Comparison of ENCODE assay signal across 8 cellular contexts in the genomic region with DNA sequence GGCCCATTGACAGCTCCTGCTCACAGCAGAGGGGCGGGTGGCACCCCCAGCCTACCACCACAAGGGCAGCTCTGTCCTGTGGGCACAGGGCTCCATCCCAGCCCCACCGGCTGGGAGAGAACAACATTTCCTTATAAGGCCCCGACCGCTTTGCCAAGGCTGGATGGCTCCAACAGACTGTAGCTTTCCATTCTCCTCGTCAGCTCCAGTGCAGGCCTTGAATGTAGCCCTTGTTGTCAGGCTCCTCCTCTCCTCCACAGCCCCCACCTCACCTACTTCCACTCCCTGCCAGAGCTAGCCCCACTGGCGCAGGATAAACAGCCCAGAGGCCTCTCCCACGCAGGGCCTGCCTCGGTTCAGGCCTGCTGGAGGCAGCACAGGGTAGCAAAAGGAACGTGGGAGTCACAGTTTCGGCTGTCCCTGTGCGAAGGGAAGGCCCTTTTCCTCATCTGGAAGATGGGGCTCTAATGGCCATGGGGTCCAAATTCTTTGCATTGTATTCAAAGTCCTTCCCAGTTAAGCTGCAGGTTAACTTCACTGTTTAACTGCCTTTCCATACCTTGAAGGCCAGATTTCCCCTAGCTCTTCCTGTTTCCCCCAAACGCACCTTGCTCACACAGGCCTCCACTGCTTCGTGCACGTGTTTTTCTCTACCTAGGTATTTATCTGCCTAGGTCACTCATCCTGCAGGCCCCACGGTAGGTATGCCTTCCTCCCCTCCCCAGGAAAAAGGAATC.
DNase-seq lines count a peak whose midpoint lies in the region; ATAC-seq, FAIRE-seq and TF ChIP-seq lines count a peak whose summit lies in the region.
"Had no signal": no experiment of that assay in that cellular context is flagged by ENCODE, and none has a peak within 500 bp of the region (broad histone marks: within the 10 kb centered on the region; RNA-seq: fewer than 3 reads in every experiment).

No MANE protein-coding gene starts in this region.

- H3K4me3 ChIP-seq in Peyer's patch (no peak overlapping the region), endothelial cell of umbilical vein (replicated peaks in 1 of 3; ENCODE audit: insufficient read depth in 1 of 3, low read depth in 1 of 3, low read length in 3 of 3) (no peak overlapping the region), lower leg skin (ENCODE audit: low read depth, poor library complexity, severe bottlenecking) (no peak overlapping the region), thoracic aorta (peak overlapping the region; percentile 63)

- H2AFZ ChIP-seq in endothelial cell of umbilical vein (ENCODE audit: low read depth, low read length): peak overlapping the region; percentile 16

- no peaks in the 10 kb centered on the region for H4K20me1 ChIP-seq in endothelial cell of umbilical vein (replicated peaks; ENCODE audit: control insufficient read depth, extremely low read depth, insufficient read depth, low read length)

- CTCF ChIA-PET in endothelial cell of umbilical vein (lab: Charles Lee): interaction anchor here (0.5 kb wide), 1 partner anchor 215 kb away, joined by 3 read pairs; no protein-coding TSS in a partner anchor

- 57 to 61% methylated on average over 14 to 15 of the region's 15 CpGs for WGBS in lower leg skin, 2 donors

- H3K4me1 ChIP-seq in Peyer's patch (peaks cover 0 to 5% (median 0%) of the 10 kb centered on the region in 4 donors), endothelial cell of umbilical vein (ENCODE audit: control insufficient read depth, extremely low read depth, insufficient read depth, low read length) (no peaks in the 10 kb centered on the region), thoracic aorta (ENCODE audit: control insufficient read depth in 1 of 2, low read depth in 2 of 2) (peaks cover 18 to 46% of the 10 kb centered on the region in 2 donors)

- no peaks in the 10 kb centered on the region for H3K9me1 ChIP-seq in endothelial cell of umbilical vein (replicated peaks; ENCODE audit: control insufficient read depth, extremely low read depth, insufficient read depth, low read length)

- dilution Hi-C loops in endothelial cell of umbilical vein (cut with MboI; ENCODE audit: extremely low pct_ligation_motif_present, low sequenced_read_pairs): no loop called here

- TF ChIP-seq CTCF in Peyer's patch (IDR thresholded peaks at IDR 0.05) (peak in 4 of 6 experiments; percentile 20 to 32 (median 26)), endothelial cell of umbilical vein (IDR thresholded peaks at IDR 0.05; ENCODE audit: extremely low read depth in 1 of 2, insufficient read depth in 1 of 2, low read depth in 1 of 2, low read length in 2 of 2) (no peak), lower leg skin (IDR thresholded peaks at IDR 0.05) (no peak), thoracic aorta (IDR thresholded peaks at IDR 0.05) (peak; percentile 43)

- peak in 2 of 3 donors; percentile 24 to 67 for DNase-seq in Peyer's patch
- DNase-seq in endothelial cell of umbilical vein (ENCODE audit: low read depth, low spot score): peak; percentile 36
- DNase-seq in lower leg skin (ENCODE audit: low spot score in 2 of 2): peak; percentile 69 to 86
- peak; percentile 79 for DNase-seq in thoracic aorta (ENCODE audit: low spot score)
- no peak for DNase-seq in natural killer cell treated with Interleukin-12 subunit alpha and Interleukin-12 subunit beta and Interleukin-15 and Interleukin-18, amount 100 ng/mL, for 72 hours (ENCODE audit: low spot score)
- no peak for DNase-seq in stimulated activated CD4-positive, alpha-beta T cell treated with anti-CD3 and anti-CD28 coated beads, Interleukin-4, amount 100 ng/mL, for 24 hours

- ATAC-seq in thoracic aorta (ENCODE audit: insufficient number of reproducible peaks, low FRiP score, low read depth) (peak; percentile 84), GM21529 (IDR thresholded peaks at IDR 0.05; ENCODE audit: unreplicated experiment) (no peak)
- no peak for ATAC-seq in natural killer cell treated with Interleukin-12 subunit alpha and Interleukin-12 subunit beta and Interleukin-15 and Interleukin-18, amount 100 ng/mL, for 72 hours
- ATAC-seq: stimulated activated effector memory CD8-positive, alpha-beta T cell treated with anti-CD3 and anti-CD28 coated beads, Interleukin-12 subunit alpha, Interleukin-12 subunit beta, amount 100 ng/mL, for 72 hours had no signal

- H3K27me3 ChIP-seq in Peyer's patch: no peaks in the 10 kb centered on the region
- peaks cover 5% of the 10 kb centered on the region in 2 experiments for H3K27me3 ChIP-seq in endothelial cell of umbilical vein (ENCODE audit: control insufficient read depth in 2 of 2, insufficient read depth in 2 of 2, low read length in 2 of 2)
- H3K27me3 ChIP-seq in thoracic aorta (replicated peaks; ENCODE audit: insufficient read depth): no peaks in the 10 kb centered on the region

- POLR2A ChIA-PET in endothelial cell of umbilical vein (lab: Charles Lee): no interaction called here

- H3K4me2 ChIP-seq in endothelial cell of umbilical vein (ENCODE audit: insufficient read depth, low read length): no peak overlapping the region

- H3K9me3 Mint-ChIP-seq in natural killer cell treated with Interleukin-12 subunit alpha and Interleukin-12 subunit beta and Interleukin-15 and Interleukin-18, amount 100 ng/mL, for 72 hours: no peaks in the 10 kb centered on the region
- H3K9me3 Mint-ChIP-seq: stimulated activated effector memory CD8-positive, alpha-beta T cell treated with anti-CD3 and anti-CD28 coated beads, Interleukin-12 subunit alpha, Interleukin-12 subunit beta, amount 100 ng/mL, for 72 hours had no signal

- no peaks in the 10 kb centered on the region for H3K36me3 Mint-ChIP-seq in natural killer cell treated with Interleukin-12 subunit alpha and Interleukin-12 subunit beta and Interleukin-15 and Interleukin-18, amount 100 ng/mL, for 72 hours
- H3K36me3 Mint-ChIP-seq: stimulated activated effector memory CD8-positive, alpha-beta T cell treated with anti-CD3 and anti-CD28 coated beads, Interleukin-12 subunit alpha, Interleukin-12 subunit beta, amount 100 ng/mL, for 72 hours had no signal

- H3K4me1 Mint-ChIP-seq in natural killer cell treated with Interleukin-12 subunit alpha and Interleukin-12 subunit beta and Interleukin-15 and Interleukin-18, amount 100 ng/mL, for 72 hours (ENCODE audit: low read depth in 2 of 2): peaks cover 22% of the 10 kb centered on the region in 2 donors

- no peak overlapping the region for H3K9ac ChIP-seq in endothelial cell of umbilical vein (replicated peaks; ENCODE audit: extremely low read depth, insufficient read depth, low read length)

- H3K27ac Mint-ChIP-seq in natural killer cell treated with Interleukin-12 subunit alpha and Interleukin-12 subunit beta and Interleukin-15 and Interleukin-18, amount 100 ng/mL, for 72 hours: peak overlapping the region in 1 of 2 donors; percentile 32
- H3K27ac Mint-ChIP-seq: stimulated activated effector memory CD8-positive, alpha-beta T cell treated with anti-CD3 and anti-CD28 coated beads, Interleukin-12 subunit alpha, Interleukin-12 subunit beta, amount 100 ng/mL, for 72 hours had no signal

- H3K79me2 ChIP-seq in endothelial cell of umbilical vein (ENCODE audit: control insufficient read depth, insufficient read depth, low read length): no peaks in the 10 kb centered on the region

- no peak for FAIRE-seq in endothelial cell of umbilical vein (lab: Jason Lieb, UNC)

- H3K27ac ChIP-seq in Peyer's patch (peak overlapping the region; percentile 49 to 78 (median 64)), endothelial cell of umbilical vein (ENCODE audit: insufficient read depth, low read depth, low read length) (no peak overlapping the region), thoracic aorta (peak overlapping the region; percentile 95 to 96)

- H3K36me3 ChIP-seq in Peyer's patch (no peaks in the 10 kb centered on the region), endothelial cell of umbilical vein (ENCODE audit: control insufficient read depth in 2 of 2, extremely low read depth in 1 of 2, insufficient read depth in 2 of 2, low read length in 2 of 2) (no peaks in the 10 kb centered on the region), thoracic aorta (no peaks in the 10 kb centered on the region)

- intact Hi-C loops in endothelial cell of umbilical vein (cut with micrococcal nuclease): no loop called here
- intact Hi-C loops in lower leg skin (cut with DNase I; ENCODE audit: low total_unique reads): no loop called here

- no peak for TF ChIP-seq POLR2A in Peyer's patch (IDR thresholded peaks at IDR 0.05)
- TF ChIP-seq POLR2A in endothelial cell of umbilical vein (IDR thresholded peaks at IDR 0.05; ENCODE audit: low read depth, low read length): no peak
- TF ChIP-seq POLR2A in lower leg skin (IDR thresholded peaks at IDR 0.05): no peak

- H3K27me3 Mint-ChIP-seq in natural killer cell treated with Interleukin-12 subunit alpha and Interleukin-12 subunit beta and Interleukin-15 and Interleukin-18, amount 100 ng/mL, for 72 hours: peaks cover 0 to 17% of the 10 kb centered on the region in 2 donors

- no TSS peak for BruUV-seq in endothelial cell of umbilical vein (replicated peaks; lab: Mats Ljungman, UMichigan)

- H3K9me3 ChIP-seq in Peyer's patch: no peaks in the 10 kb centered on the region
- no peaks in the 10 kb centered on the region for H3K9me3 ChIP-seq in endothelial cell of umbilical vein (replicated peaks; ENCODE audit: control insufficient read depth, insufficient read depth, low read length)
- no peaks in the 10 kb centered on the region for H3K9me3 ChIP-seq in thoracic aorta

- H3K4me3 Mint-ChIP-seq in natural killer cell treated with Interleukin-12 subunit alpha and Interleukin-12 subunit beta and Interleukin-15 and Interleukin-18, amount 100 ng/mL, for 72 hours: no peak overlapping the region
- H3K4me3 Mint-ChIP-seq: stimulated activated effector memory CD8-positive, alpha-beta T cell treated with anti-CD3 and anti-CD28 coated beads, Interleukin-12 subunit alpha, Interleukin-12 subunit beta, amount 100 ng/mL, for 72 hours had no signal

TF ChIP-seq in endothelial cell of umbilical vein, 7 proteins besides CTCF, POLR2A, EP300 and RAD21:
- TF ChIP-seq GATA2 (IDR thresholded peaks at IDR 0.05; ENCODE audit: insufficient read depth, insufficient read length, low read depth, low read length) (no peak), POLR2AphosphoS5 (IDR thresholded peaks at IDR 0.05; ENCODE audit: insufficient read depth, low read depth, low read length) (no peak), JUN (IDR thresholded peaks at IDR 0.05; ENCODE audit: borderline replicate concordance, insufficient read depth, insufficient read length, low read depth) (no peak), EZH2 (IDR thresholded peaks at IDR 0.05; ENCODE audit: borderline replicate concordance, low read depth, low read length, severe bottlenecking) (no peak), MAX (IDR thresholded peaks at IDR 0.05; ENCODE audit: insufficient read depth, insufficient read length) (no peak), MYC (IDR thresholded peaks at IDR 0.05; ENCODE audit: low read depth, low read length) (no peak), FOS (IDR thresholded peaks at IDR 0.05; ENCODE audit: borderline replicate concordance, insufficient read depth, low read length) (no peak)

Comparison
In these comparisons a context has a peak if more than half of its experiments do, and no peak if none do; other contexts are left out.
1. DNase-seq: peak in Peyer's patch (2 of 3), endothelial cell of umbilical vein (single experiment), lower leg skin (2 of 2) and thoracic aorta (single experiment); none in natural killer cell treated with Interleukin-12 subunit alpha and Interleukin-12 subunit beta and Interleukin-15 and Interleukin-18, amount 100 ng/mL, for 72 hours (single experiment) and stimulated activated CD4-positive, alpha-beta T cell treated with anti-CD3 and anti-CD28 coated beads, Interleukin-4, amount 100 ng/mL, for 24 hours (single experiment).
2. CTCF ChIP-seq: peak in Peyer's patch (4 of 6) and thoracic aorta (single experiment); none in endothelial cell of umbilical vein (0 of 2) and lower leg skin (0 of 3).